In genomic region chr3:45407634-45408033, GRCh38 we compare ENCODE assay signal across 20 cellular contexts.
"Had no signal": no experiment of that assay in that cellular context is flagged by ENCODE, and none has a peak within 500 bp of the region (broad histone marks: within the 10 kb centered on the region; RNA-seq: fewer than 3 reads in every experiment).

No MANE protein-coding gene starts in this region.

- ATAC-seq: effector memory CD8-positive, alpha-beta T cell; mucosa of descending colon; stimulated activated memory B cell treated with anti-CD40 and anti-IgM and Interleukin-4, amounts not matched to agents 10 μg/mL and 1 μg/mL and 100 μg/mL, for 72 hours; stimulated activated naive CD8-positive, alpha-beta T cell treated with anti-CD3 and anti-CD28 coated beads, Interleukin-15, Interleukin-2, amounts not matched to agents 100 U/mL and 50 U/mL, for 24 hours had no signal

- H3K27ac Mint-ChIP-seq: mesothelial cell of epicardium; naive B cell; nephron progenitor cell; stimulated activated memory B cell treated with anti-CD40 and anti-IgM and Interleukin-4, amounts not matched to agents 10 μg/mL and 1 μg/mL and 100 μg/mL, for 72 hours had no signal

- H3K27ac ChIP-seq: esophagus squamous epithelium, ovary, psoas muscle, spleen, vagina had no signal

- H3K4me3 Mint-ChIP-seq: effector memory CD8-positive, alpha-beta T cell; mesothelial cell of epicardium; naive B cell; nephron progenitor cell; stimulated activated memory B cell treated with anti-CD40 and anti-IgM and Interleukin-4, amounts not matched to agents 10 μg/mL and 1 μg/mL and 100 μg/mL, for 72 hours had no signal

- H3K9me3 ChIP-seq: esophagus squamous epithelium, ovary, psoas muscle, spleen, vagina had no signal

- H3K27me3 ChIP-seq: esophagus squamous epithelium, ovary, spleen, vagina had no signal

- H3K4me1 ChIP-seq: spleen had no signal

- H3K4me3 ChIP-seq: esophagus squamous epithelium, mucosa of descending colon, ovary, psoas muscle, skin epidermis, spleen, vagina had no signal

- H3K36me3 ChIP-seq: ovary had no signal

- H3K27me3 Mint-ChIP-seq: effector memory CD8-positive, alpha-beta T cell; naive B cell; stimulated activated memory B cell treated with anti-CD40 and anti-IgM and Interleukin-4, amounts not matched to agents 10 μg/mL and 1 μg/mL and 100 μg/mL, for 72 hours had no signal

- H3K9me3 Mint-ChIP-seq: effector memory CD8-positive, alpha-beta T cell; naive B cell; stimulated activated memory B cell treated with anti-CD40 and anti-IgM and Interleukin-4, amounts not matched to agents 10 μg/mL and 1 μg/mL and 100 μg/mL, for 72 hours had no signal

- DNase-seq: dermis blood vessel endothelial cell; effector memory CD8-positive, alpha-beta T cell; esophagus squamous epithelium; mesenchymal stem cell; mucosa of descending colon; naive B cell; nephron progenitor cell; occipital lobe; ovary; posterior cingulate gyrus; psoas muscle; right cardiac atrium; spleen; stimulated activated CD4-positive, alpha-beta T cell treated with anti-CD3 and anti-CD28 coated beads, Interleukin-4, amount 100 ng/mL, for 4 hours; stimulated activated naive CD8-positive, alpha-beta T cell treated with anti-CD3 and anti-CD28 coated beads, Interleukin-15, Interleukin-2, amounts not matched to agents 100 U/mL and 50 U/mL, for 24 hours; trophoblast cell had no signal

- H3K4me1 Mint-ChIP-seq: mesothelial cell of epicardium; nephron progenitor cell; stimulated activated memory B cell treated with anti-CD40 and anti-IgM and Interleukin-4, amounts not matched to agents 10 μg/mL and 1 μg/mL and 100 μg/mL, for 72 hours had no signal
